ENCODE assay signal across 8 cellular contexts in the genomic region with DNA sequence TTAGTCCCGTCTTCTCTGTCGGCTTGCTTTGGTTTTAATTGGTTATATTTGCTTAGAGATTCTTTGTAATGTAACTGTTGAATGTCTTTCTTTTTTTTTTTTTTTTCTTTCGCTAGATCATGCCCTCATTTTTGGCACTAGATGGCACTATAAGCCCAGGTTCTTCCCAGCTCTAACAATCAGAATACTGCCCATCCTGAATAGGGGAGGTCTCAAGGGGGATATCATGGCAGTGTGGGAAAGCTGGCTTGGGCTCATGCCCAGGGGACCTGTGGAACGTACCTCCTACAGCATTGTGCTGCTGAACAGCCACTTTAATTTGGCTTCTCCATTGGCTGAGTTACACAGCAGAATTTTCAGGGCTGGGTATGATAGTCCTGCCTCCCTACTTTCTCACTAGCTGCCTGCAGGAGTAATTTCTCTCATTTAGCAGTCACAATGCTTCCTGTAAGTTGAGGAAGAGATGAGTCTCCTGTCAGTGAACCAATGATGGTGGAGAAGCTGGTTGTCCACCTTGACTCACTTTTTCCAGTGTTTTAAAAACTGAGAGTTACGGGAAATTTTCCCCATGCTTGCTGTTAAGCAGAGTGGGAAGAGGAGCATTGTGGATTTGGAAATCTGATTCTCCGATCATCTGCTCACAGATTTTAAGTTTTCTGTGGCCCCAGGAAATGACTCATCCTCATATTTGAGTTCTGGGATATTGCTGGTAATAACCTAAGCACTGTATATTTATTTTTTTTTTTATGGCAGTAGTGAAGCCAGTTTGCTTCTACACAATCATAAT. TPM values are rescaled to one million over a fixed set of nuclear protein-coding genes. Genes with fewer than 3 reads are reported as not detected.
DNase-seq lines count a peak whose midpoint lies in the region; ATAC-seq and TF ChIP-seq lines count a peak whose summit lies in the region.

No MANE protein-coding gene starts in this region.

- DNase-seq in EL (peak; percentile 20), astrocyte of the spinal cord (ENCODE audit: low read depth, low spot score) (peak; percentile 75), mucosa of descending colon (peak in 1 of 3 donors; percentile 13)
- no peak for DNase-seq in NK-92 treated with Interleukin-12 subunit alpha and Interleukin-12 subunit beta, amount 100 ng/mL, for 24 hours (lab: John Stamatoyannopoulos, UW)
- no peak for DNase-seq in activated CD4-positive, alpha-beta T cell treated with anti-CD3 and anti-CD28 coated beads, Interleukin-2, amount 50 U/mL, for 48 hours

- H3K4me1 ChIP-seq in Loucy (ENCODE audit: insufficient read depth, low read length, poor library complexity, severe bottlenecking) (no peaks in the 10 kb centered on the region), mucosa of descending colon (ENCODE audit: low read depth) (no peaks in the 10 kb centered on the region)

- TF ChIP-seq CTCF in Loucy (conservative IDR thresholded peaks at IDR 0.05; ENCODE audit: low read length) (peak; percentile 61), astrocyte of the spinal cord (IDR thresholded peaks at IDR 0.05; ENCODE audit: low read depth, low read length) (peak; percentile 54), mucosa of descending colon (IDR thresholded peaks at IDR 0.05) (no peak)

- no peaks in the 10 kb centered on the region for H4K20me1 ChIP-seq in Loucy (ENCODE audit: insufficient read depth, low read length, poor library complexity, severe bottlenecking)

- in situ Hi-C loops in astrocyte of the spinal cord (cut with HindIII; ENCODE audit: low sequenced_read_pairs), result no loop called here

- ATAC-seq in mucosa of descending colon (peak; percentile 66), HG03135 (IDR thresholded peaks at IDR 0.05; ENCODE audit: unreplicated experiment) (no peak), GM21529 (IDR thresholded peaks at IDR 0.05; ENCODE audit: unreplicated experiment) (no peak)

- H2AFZ ChIP-seq in Loucy (ENCODE audit: low read length), result no peak overlapping the region

- H3K4me2 ChIP-seq in Loucy (ENCODE audit: low read depth, low read length, poor library complexity, severe bottlenecking), result no peak overlapping the region

- H3K36me3 ChIP-seq in Loucy (ENCODE audit: insufficient read depth, low read length) (no peaks in the 10 kb centered on the region), mucosa of descending colon (ENCODE audit: low read depth) (no peaks in the 10 kb centered on the region)

- H3K9me3 ChIP-seq in Loucy (ENCODE audit: insufficient read depth, low read depth, low read length) (no peaks in the 10 kb centered on the region), mucosa of descending colon (peaks cover 21% of the 10 kb centered on the region)

- H3K4me3 ChIP-seq in Loucy (ENCODE audit: low read length, poor library complexity, severe bottlenecking) (no peak overlapping the region), astrocyte of the spinal cord (ENCODE audit: low read depth, low read length) (no peak overlapping the region), mucosa of descending colon (no peak overlapping the region)

- intact Hi-C loops in mucosa of descending colon (cut with DNase I, micrococcal nuclease), result no loop called here

- no peak overlapping the region for H3K9ac ChIP-seq in Loucy (ENCODE audit: low read depth, low read length, poor library complexity, severe bottlenecking)

- no peaks in the 10 kb centered on the region for H3K9me2 ChIP-seq in Loucy (replicated peaks; ENCODE audit: low read depth, low read length)

- no peaks in the 10 kb centered on the region for H3F3A ChIP-seq in Loucy (ENCODE audit: low read depth)

- H3K27me3 ChIP-seq in Loucy (ENCODE audit: insufficient read depth, low read length, poor library complexity, severe bottlenecking), result no peaks in the 10 kb centered on the region

- H3K79me2 ChIP-seq in Loucy (ENCODE audit: insufficient read depth, low read length), result no peaks in the 10 kb centered on the region

RNA-seq across cellular contexts. Expression of a gene that starts 47.2 kb away (rescaled TPM):
- total RNA-seq in mucosa of descending colon, result under 1 TPM in 1 of 3 donors, not detected in 2; 0.09 TPM

Comparison
In these comparisons a context has a peak if more than half of its experiments do, and no peak if none do; other contexts are left out.
1. DNase-seq: peak in EL (single experiment) and astrocyte of the spinal cord (single experiment); none in NK-92 treated with Interleukin-12 subunit alpha and Interleukin-12 subunit beta, amount 100 ng/mL, for 24 hours (single experiment) and activated CD4-positive, alpha-beta T cell treated with anti-CD3 and anti-CD28 coated beads, Interleukin-2, amount 50 U/mL, for 48 hours (0 of 2).